10 cellular contexts compared by ENCODE assay signal in genomic region chr11:47724041-47724729, GRCh38. TPM values are rescaled to one million over a fixed set of nuclear protein-coding genes. Genes with fewer than 3 reads are reported as not detected.
A peak's percentile ranks its signal among the peaks of the same experiment; 100 is the strongest.
DNase-seq lines count a peak whose midpoint lies in the region; ATAC-seq and TF ChIP-seq lines count a peak whose summit lies in the region.
"Had no signal": no experiment of that assay in that cellular context is flagged by ENCODE, and none has a peak within 500 bp of the region (broad histone marks: within the 10 kb centered on the region; RNA-seq: fewer than 3 reads in every experiment).

No MANE protein-coding gene starts in this region.

- no peak overlapping the region for H3K4me3 Mint-ChIP-seq in CD4-positive, alpha-beta memory T cell
- H3K4me3 Mint-ChIP-seq in nephron: no peak overlapping the region

- peak overlapping the region in 4 of 7 donors; percentile 53 to 68 (median 54) for H3K27ac Mint-ChIP-seq in CD4-positive, alpha-beta memory T cell
- peak overlapping the region in 2 of 3 experiments; percentile 62 to 65 for H3K27ac Mint-ChIP-seq in nephron

- H3K27ac ChIP-seq in CD4-positive, alpha-beta memory T cell (ENCODE audit: low read depth, low read length): no peak overlapping the region
- no peak overlapping the region for H3K27ac ChIP-seq in caudate nucleus (ENCODE audit: low read depth, low read length)
- H3K27ac ChIP-seq: cardiac muscle cell had no signal

- H3K4me3 ChIP-seq in CD4-positive, alpha-beta memory T cell (ENCODE audit: low read length in 2 of 2): no peak overlapping the region
- H3K4me3 ChIP-seq: cardiac muscle cell had no signal

- intact Hi-C loops in CD4-positive, alpha-beta memory T cell (cut with micrococcal nuclease): no loop called here

- peaks cover 59% of the 10 kb centered on the region for H3K36me3 ChIP-seq in CD4-positive, alpha-beta memory T cell (ENCODE audit: insufficient read depth, low read length)

- H3K9me3 Mint-ChIP-seq in CD4-positive, alpha-beta memory T cell: no peaks in the 10 kb centered on the region
- H3K9me3 Mint-ChIP-seq in nephron: no peaks in the 10 kb centered on the region

- POLR2A ChIA-PET in CD4-positive, alpha-beta memory T cell (lab: Charles Lee; ENCODE audit: partially characterized antibody): interaction anchor here (1.2 kb wide), 1 partner anchor 9 kb away, joined by 5 read pairs; the partner anchor contains the start of gene AGBL2

- H3K36me3 Mint-ChIP-seq in CD4-positive, alpha-beta memory T cell: peaks cover 44 to 75% of the 10 kb centered on the region in 2 donors
- H3K36me3 Mint-ChIP-seq in nephron (ENCODE audit: low read depth): peaks cover 72% of the 10 kb centered on the region

- no peak for TF ChIP-seq CTCF in nephron (IDR thresholded peaks at IDR 0.05; ENCODE audit: unreplicated experiment in 3 of 3)

- no peaks in the 10 kb centered on the region for H3K9me3 ChIP-seq in CD4-positive, alpha-beta memory T cell (ENCODE audit: control insufficient read depth in 1 of 2, low read length in 2 of 2)

- H3K27me3 ChIP-seq in CD4-positive, alpha-beta memory T cell (ENCODE audit: insufficient read depth, low read length): no peaks in the 10 kb centered on the region
- H3K27me3 ChIP-seq: cardiac muscle cell had no signal

- H3K4me1 ChIP-seq in CD4-positive, alpha-beta memory T cell (ENCODE audit: insufficient read depth, low read length): no peaks in the 10 kb centered on the region

- H3K27me3 Mint-ChIP-seq in CD4-positive, alpha-beta memory T cell: no peaks in the 10 kb centered on the region
- H3K27me3 Mint-ChIP-seq in nephron (ENCODE audit: low read depth): no peaks in the 10 kb centered on the region

- no peak for DNase-seq in CD4-positive, alpha-beta memory T cell
- DNase-seq in NCI-H2227 (lab: John Stamatoyannopoulos, UW; ENCODE audit: unreplicated experiment): peak; percentile 72
- peak; percentile 11 to 29 for DNase-seq in dermis microvascular lymphatic vessel endothelial cell (ENCODE audit: low read depth in 2 of 2)
- no peak for DNase-seq in NCI-H1436 (lab: John Stamatoyannopoulos, UW)
- no peak for DNase-seq in caudate nucleus (lab: John Stamatoyannopoulos, UW)
- DNase-seq: GOT3 had no signal

- CTCF ChIA-PET in CD4-positive, alpha-beta memory T cell (lab: Charles Lee; ENCODE audit: partially characterized antibody): interaction anchor here (0.7 to 1.4 kb wide), 2 partner anchors 13 to 20 kb away, joined by 3 read pairs; no protein-coding TSS in a partner anchor

- ATAC-seq in HG02973 (IDR thresholded peaks at IDR 0.05; ENCODE audit: unreplicated experiment): no peak
- no peak for ATAC-seq in GM21576 (IDR thresholded peaks at IDR 0.05; ENCODE audit: unreplicated experiment)

- peaks cover 0 to 3% (median under 1%) of the 10 kb centered on the region in 4 donors for H3K4me1 Mint-ChIP-seq in CD4-positive, alpha-beta memory T cell
- no peaks in the 10 kb centered on the region for H3K4me1 Mint-ChIP-seq in nephron

RNA-seq across cellular contexts. Expression of gene AGBL2, which starts 9.0 kb away (rescaled TPM):
- 1 to 10 TPM; 7.8 to 8.1 TPM for total RNA-seq in CD4-positive, alpha-beta memory T cell
- polyA plus RNA-seq in CD4-positive, alpha-beta memory T cell: 1 to 10 TPM; 1.6 to 1.7 TPM
- 0.13 and 0.38 TPM in 2 replicates for total RNA-seq in dermis microvascular lymphatic vessel endothelial cell
- polyA plus RNA-seq: cardiac muscle cell had no signal

RNA-seq across cellular contexts. Expression of gene FNBP4, which starts 43.0 kb away (rescaled TPM):
- total RNA-seq in CD4-positive, alpha-beta memory T cell: 100 to 1,000 TPM; 298 to 314 TPM
- polyA plus RNA-seq in CD4-positive, alpha-beta memory T cell: 10 to 100 TPM; 22.6 to 48.0 TPM
- 31.1 and 35.7 TPM in 2 replicates for total RNA-seq in dermis microvascular lymphatic vessel endothelial cell

Comparison
In these comparisons a context has a peak if more than half of its experiments do, and no peak if none do; other contexts are left out.
1. DNase-seq: peak in NCI-H2227 (single experiment) and dermis microvascular lymphatic vessel endothelial cell (2 of 2); none in CD4-positive, alpha-beta memory T cell (0 of 5), NCI-H1436 (single experiment) and caudate nucleus (0 of 61).